8 cellular contexts compared by ENCODE assay signal in the genomic region with DNA sequence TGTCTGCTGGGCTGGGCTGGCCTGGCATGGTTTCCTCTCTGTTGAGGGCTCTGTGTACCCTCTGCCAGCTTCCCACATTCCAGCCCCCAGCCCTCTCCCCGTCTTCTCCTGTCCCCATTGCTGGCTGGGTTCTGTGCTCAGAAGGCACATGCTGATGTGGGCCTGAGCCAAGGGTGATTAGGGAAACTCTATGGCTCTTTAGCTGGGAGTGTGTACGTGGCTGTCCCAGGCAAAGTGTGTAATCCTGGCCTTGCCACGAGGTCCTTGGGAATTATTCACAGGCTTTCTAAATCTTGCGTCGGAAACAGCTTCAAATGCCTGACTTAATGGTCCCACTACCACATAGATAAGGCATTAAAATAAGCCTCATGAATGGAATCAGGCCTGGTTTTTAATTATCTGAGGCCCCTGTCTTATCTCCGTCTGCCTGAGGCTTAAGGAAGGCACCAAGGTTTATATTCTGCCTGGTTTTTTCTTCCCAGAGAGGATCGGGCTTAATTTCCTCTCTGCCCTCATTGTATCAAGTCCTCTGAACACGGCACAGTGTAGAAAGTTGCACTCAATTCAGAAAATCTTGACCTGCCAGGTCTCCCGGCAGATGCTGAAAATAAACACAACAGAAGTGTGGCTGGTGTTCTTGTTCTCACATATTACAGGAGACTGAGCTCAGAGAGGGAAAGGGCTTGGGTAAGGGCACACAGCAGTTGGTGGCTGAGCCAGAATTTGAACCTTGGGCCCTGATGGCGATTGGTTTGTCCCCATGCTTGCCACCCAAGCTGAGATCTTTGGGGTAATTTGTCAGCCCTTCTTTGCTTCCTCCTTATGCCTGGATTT.
DNase-seq lines count a peak whose midpoint lies in the region; ATAC-seq and TF ChIP-seq lines count a peak whose summit lies in the region.

No MANE protein-coding gene starts in this region.

- TF ChIP-seq CTCF in AG10803 (conservative IDR thresholded peaks at IDR 0.05; ENCODE audit: low read length): no peak
- no peak for TF ChIP-seq CTCF in nephron (IDR thresholded peaks at IDR 0.05; ENCODE audit: unreplicated experiment in 3 of 3)

- peak; percentile 78 for DNase-seq in AG10803 (ENCODE audit: low read depth)
- no peak for DNase-seq in SKM-1 (lab: John Stamatoyannopoulos, UW; ENCODE audit: unreplicated experiment)

- H3K4me1 Mint-ChIP-seq in nephron: peaks cover 71% of the 10 kb centered on the region

- no peaks in the 10 kb centered on the region for H3K9me3 Mint-ChIP-seq in nephron

- peaks cover under 1% of the 10 kb centered on the region for H3K36me3 Mint-ChIP-seq in nephron (ENCODE audit: low read depth)

- peak overlapping the region in 2 of 3 experiments; percentile 75 to 87 for H3K4me3 Mint-ChIP-seq in nephron

- H3K27me3 Mint-ChIP-seq in nephron (ENCODE audit: low read depth): no peaks in the 10 kb centered on the region

- H3K27ac ChIP-seq in cingulate gyrus (ENCODE audit: low read depth, low read length): peak overlapping the region; percentile 49

- no peak overlapping the region for H3K4me3 ChIP-seq in AG10803 (ENCODE audit: low read length)

- peak overlapping the region; percentile 90 to 93 (median 92) for H3K27ac Mint-ChIP-seq in nephron

- ATAC-seq in HG02759 (IDR thresholded peaks at IDR 0.05; ENCODE audit: unreplicated experiment): peak; percentile 19
- no peak for ATAC-seq in GM19023 (IDR thresholded peaks at IDR 0.05; ENCODE audit: unreplicated experiment)
- ATAC-seq in GM21529 (IDR thresholded peaks at IDR 0.05; ENCODE audit: unreplicated experiment): no peak
- ATAC-seq in GM21367 (IDR thresholded peaks at IDR 0.05; ENCODE audit: unreplicated experiment): no peak
